ENCODE assay signal across 9 cellular contexts in the genomic region with DNA sequence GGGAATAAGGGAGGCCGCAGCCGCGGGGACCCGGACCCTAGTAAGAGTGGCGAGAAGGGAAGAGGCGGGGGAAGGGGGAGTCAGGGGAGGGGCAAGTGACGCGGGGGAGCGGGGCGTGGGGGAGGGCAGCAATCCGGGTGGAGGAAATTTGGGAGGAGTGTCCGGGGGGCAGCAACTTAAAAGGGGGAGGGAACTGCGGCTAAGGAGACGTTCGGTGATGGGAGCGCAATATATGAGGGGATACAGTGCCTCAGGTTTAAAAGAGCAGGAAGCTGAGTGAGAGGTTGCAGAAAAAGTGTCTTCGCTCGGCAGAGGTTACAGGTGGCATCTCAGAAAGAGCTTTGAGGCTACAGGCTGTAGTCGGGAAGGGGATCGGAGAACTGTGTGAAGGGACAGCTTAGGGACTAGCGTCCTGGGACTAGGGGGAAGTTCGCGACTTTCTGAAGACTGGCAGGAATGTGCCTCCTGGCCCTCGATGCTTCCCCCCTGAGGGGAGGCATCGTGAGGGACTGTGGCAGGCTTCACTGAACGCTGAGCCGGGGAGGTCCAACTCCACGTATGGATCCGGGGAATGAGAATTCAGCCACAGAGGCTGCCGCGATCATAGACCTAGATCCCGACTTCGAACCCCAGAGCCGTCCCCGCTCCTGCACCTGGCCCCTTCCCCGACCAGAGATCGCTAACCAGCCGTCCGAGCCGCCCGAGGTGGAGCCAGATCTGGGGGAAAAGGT. TPM values are rescaled to one million over a fixed set of nuclear protein-coding genes. Genes with fewer than 3 reads are reported as not detected.
DNase-seq lines count a peak whose midpoint lies in the region; ATAC-seq and TF ChIP-seq lines count a peak whose summit lies in the region.
"Had no signal": no experiment of that assay in that cellular context is flagged by ENCODE, and none has a peak within 500 bp of the region (broad histone marks: within the 10 kb centered on the region; RNA-seq: fewer than 3 reads in every experiment).

No MANE protein-coding gene starts in this region.

- H3K9me3 Mint-ChIP-seq in mesothelial cell of epicardium = peaks cover 18% of the 10 kb centered on the region

- no peaks in the 10 kb centered on the region for H3K27me3 Mint-ChIP-seq in mesothelial cell of epicardium (ENCODE audit: low read depth)

- H3K4me1 ChIP-seq in duodenal mucosa (ENCODE audit: control insufficient read depth in 1 of 2, insufficient read depth in 2 of 2, low read length in 2 of 2) = peaks cover 10 to 21% of the 10 kb centered on the region in 2 donors
- H3K4me1 ChIP-seq in upper lobe of left lung = peaks cover 3 to 13% (median 7%) of the 10 kb centered on the region in 4 donors

- peak; percentile 58 to 65 for DNase-seq in NCI-H524 (lab: John Stamatoyannopoulos, UW)
- DNase-seq in NCI-H524 treated with DMSO at 0.1 percent for 48 hours (lab: John Stamatoyannopoulos, UW) = no peak
- DNase-seq in RPMI7951 (ENCODE audit: low read depth) = peak; percentile 58
- peak in 1 of 2 experiments; percentile 42 for DNase-seq in mesothelial cell of epicardium (ENCODE audit: low spot score in 2 of 2, unreplicated experiment in 2 of 2)
- peak in 1 of 2 donors; percentile 25 for DNase-seq in upper lobe of left lung
- no peak for DNase-seq in ureter (ENCODE audit: low spot score)

- TF ChIP-seq POLR2A in upper lobe of left lung (IDR thresholded peaks at IDR 0.05) = peak in 2 of 4 donors; percentile 26 to 28

- no peaks in the 10 kb centered on the region for H3K36me3 Mint-ChIP-seq in mesothelial cell of epicardium

- H3K27ac Mint-ChIP-seq in mesothelial cell of epicardium = peak overlapping the region; percentile 91

- H3K4me1 Mint-ChIP-seq in mesothelial cell of epicardium = peaks cover 29% of the 10 kb centered on the region

- 0 to 22% methylated on average over 9 to 40 of the region's 41 CpGs for WGBS in upper lobe of left lung, 2 donors

- no peak for TF ChIP-seq EP300 in upper lobe of left lung (IDR thresholded peaks at IDR 0.05)

- H3K9me3 ChIP-seq in duodenal mucosa (ENCODE audit: control insufficient read depth in 1 of 2, low read length in 2 of 2) (no peaks in the 10 kb centered on the region), upper lobe of left lung (no peaks in the 10 kb centered on the region)

- H3K27ac ChIP-seq in duodenal mucosa (ENCODE audit: low read depth, low read length) = no peak overlapping the region
- peak overlapping the region; percentile 17 to 88 (median 78) for H3K27ac ChIP-seq in upper lobe of left lung

- peak overlapping the region; percentile 66 to 68 for H3K9ac ChIP-seq in duodenal mucosa (ENCODE audit: low read depth in 1 of 2, low read length in 2 of 2)

- ATAC-seq in HG03025 (IDR thresholded peaks at IDR 0.05; ENCODE audit: low FRiP score, unreplicated experiment) = peak; percentile 35
- ATAC-seq in upper lobe of left lung (ENCODE audit: low FRiP score in 2 of 2) = peak; percentile 75 to 91

- H3K4me3 ChIP-seq in duodenal mucosa (ENCODE audit: low read depth in 1 of 2, low read length in 2 of 2) (peak overlapping the region; percentile 84 to 86), upper lobe of left lung (peak overlapping the region; percentile 2 to 67 (median 54))

- peak overlapping the region; percentile 83 for H3K4me3 Mint-ChIP-seq in mesothelial cell of epicardium

- H3K27me3 ChIP-seq in duodenal mucosa (ENCODE audit: control insufficient read depth in 1 of 2, insufficient read depth in 2 of 2, low read length in 2 of 2) = no peaks in the 10 kb centered on the region
- H3K27me3 ChIP-seq in upper lobe of left lung = no peaks in the 10 kb centered on the region

- no peaks in the 10 kb centered on the region for H3K36me3 ChIP-seq in duodenal mucosa (ENCODE audit: control insufficient read depth in 1 of 2, insufficient read depth in 2 of 2, low read length in 2 of 2)
- H3K36me3 ChIP-seq in upper lobe of left lung = no peaks in the 10 kb centered on the region

- TF ChIP-seq CTCF in mesothelial cell of epicardium (IDR thresholded peaks at IDR 0.05; ENCODE audit: unreplicated experiment) (no peak), upper lobe of left lung (IDR thresholded peaks at IDR 0.05) (no peak)

RNA-seq across cellular contexts. Expression of gene FOXO4, which starts 0.5 kb away (rescaled TPM):
- total RNA-seq in RPMI7951 (2014; rRNA removed; shearing (Covaris generic)) = 4.2 and 4.3 TPM in 2 replicates
- 25.3 to 30.9 TPM (median 25.4 TPM) in 3 replicates for total RNA-seq in mesothelial cell of epicardium
- total RNA-seq in upper lobe of left lung = 10 to 100 TPM; 11.2 to 34.1 (median 24.0) TPM
- total RNA-seq in ureter = 18.9 TPM

RNA-seq across cellular contexts. Expression of gene CXorf65, which starts 10.4 kb away (rescaled TPM):
- not detected in 2 replicates for total RNA-seq in RPMI7951 (2014; rRNA removed; shearing (Covaris generic))
- total RNA-seq in mesothelial cell of epicardium (not detected in 3 replicates), upper lobe of left lung (1 to 10 TPM in 3 of 6 donors, not detected in 3; 1.0 to 3.6 (median 3.3) TPM), ureter (not detected)
- total RNA-seq: dermis microvascular lymphatic vessel endothelial cell had no signal

RNA-seq across cellular contexts. Expression of gene IL2RG, which starts 15.2 kb away (rescaled TPM):
- not detected in 2 replicates for total RNA-seq in RPMI7951 (2014; rRNA removed; shearing (Covaris generic))
- total RNA-seq in mesothelial cell of epicardium (0.25 TPM in 1 of 3 replicates, not detected in the others), upper lobe of left lung (10 to 100 TPM; 20.7 to 43.8 (median 26.2) TPM), ureter (5.6 TPM)

RNA-seq across cellular contexts. Expression of gene MED12, which starts 22.3 kb away (rescaled TPM):
- total RNA-seq in RPMI7951 (2014; rRNA removed; shearing (Covaris generic)) = 19.3 and 35.1 TPM in 2 replicates
- total RNA-seq in mesothelial cell of epicardium (80.8 to 91.6 TPM (median 86.7 TPM) in 3 replicates), upper lobe of left lung (100 to 1,000 TPM in 1 of 6 donors, 10 to 100 TPM in 5; 21.7 to 188 (median 42.2) TPM), ureter (71.4 TPM)

RNA-seq across cellular contexts. Expression of gene SNX12, which starts 28.0 kb away (rescaled TPM):
- 75.6 and 86.4 TPM in 2 replicates for total RNA-seq in RPMI7951 (2014; rRNA removed; shearing (Covaris generic))
- 58.5 to 63.9 TPM (median 62.5 TPM) in 3 replicates for total RNA-seq in mesothelial cell of epicardium
- total RNA-seq in upper lobe of left lung = 10 to 100 TPM; 26.2 to 67.4 (median 48.8) TPM
- total RNA-seq in ureter = 82.4 TPM

Comparison
In these comparisons a context has a peak if more than half of its experiments do, and no peak if none do; other contexts are left out.
1. DNase-seq: peak in NCI-H524 (2 of 2) and RPMI7951 (single experiment); none in NCI-H524 treated with DMSO at 0.1 percent for 48 hours (single experiment) and ureter (single experiment).